8 cellular contexts compared by ENCODE assay signal in genomic region chr14:61322011-61322798, GRCh38. TPM values are rescaled to one million over a fixed set of nuclear protein-coding genes. Genes with fewer than 3 reads are reported as not detected.
DNase-seq lines count a peak whose midpoint lies in the region; ATAC-seq and TF ChIP-seq lines count a peak whose summit lies in the region.

No MANE protein-coding gene starts in this region.

- H3K4me1 ChIP-seq in HCT116 (ENCODE audit: control insufficient read depth in 1 of 2, insufficient read depth in 2 of 2, low read length in 2 of 2): peaks cover 10 to 32% of the 10 kb centered on the region in 2 experiments; a peak in 3 of 4 replicates
- peaks cover 0 to 54% (median 4%) of the 10 kb centered on the region in 3 donors for H3K4me1 ChIP-seq in esophagus squamous epithelium
- H3K4me1 ChIP-seq in neuronal stem cell (ENCODE audit: control insufficient read depth in 2 of 2, insufficient read depth in 1 of 2, low read depth in 1 of 2, low read length in 2 of 2): peaks cover 0 to 3% of the 10 kb centered on the region in 2 donors

- RAD21 ChIA-PET in HCT116 (lab: Charles Lee; ENCODE audit: low non-redundant PET in 1 of 2, low total read pairs in 2 of 2, uncharacterized antibody in 2 of 2, unreplicated experiment in 2 of 2): no interaction called here

- peaks cover 18% of the 10 kb centered on the region for H3K27me3 ChIP-seq in BJ (ENCODE audit: control insufficient read depth, insufficient read depth, low read length)
- no peaks in the 10 kb centered on the region for H3K27me3 ChIP-seq in HCT116 (ENCODE audit: insufficient read depth, low read length)
- peaks cover 0 to 21% (median 0%) of the 10 kb centered on the region in 4 donors for H3K27me3 ChIP-seq in esophagus squamous epithelium
- peaks cover 7 to 54% (median 29%) of the 10 kb centered on the region in 3 experiments for H3K27me3 ChIP-seq in neuronal stem cell (ENCODE audit: control insufficient read depth in 3 of 3, insufficient read depth in 3 of 3, low read depth in 1 of 3, low read length in 3 of 3)

- H3K36me3 ChIP-seq in BJ (ENCODE audit: control insufficient read depth, insufficient read depth, low read length) (no peaks in the 10 kb centered on the region), HCT116 (ENCODE audit: control insufficient read depth in 1 of 2, insufficient read depth in 2 of 2, low read length in 2 of 2) (no peaks in the 10 kb centered on the region), esophagus squamous epithelium (no peaks in the 10 kb centered on the region), neuronal stem cell (replicated peaks in 1 of 2; ENCODE audit: control insufficient read depth in 2 of 2, insufficient read depth in 2 of 2, low read length in 2 of 2) (no peaks in the 10 kb centered on the region)

- no peak overlapping the region for H4K91ac ChIP-seq in neuronal stem cell (ENCODE audit: low read depth, low read length, poor library complexity)

- no peak overlapping the region for H2BK5ac ChIP-seq in neuronal stem cell (ENCODE audit: low read length)

- peak overlapping the region; percentile 50 for H3K27ac ChIP-seq in HCT116 (ENCODE audit: low read depth, low read length)
- H3K27ac ChIP-seq in esophagus squamous epithelium: peak overlapping the region; percentile 90 to 96 (median 94)
- no peak overlapping the region for H3K27ac ChIP-seq in neuronal stem cell (replicated peaks; ENCODE audit: low read length)

- H4K20me1 ChIP-seq in HCT116 (ENCODE audit: insufficient read depth): no peaks in the 10 kb centered on the region

- no peak overlapping the region for H2BK120ac ChIP-seq in neuronal stem cell (ENCODE audit: low read depth, low read length)

- peak overlapping the region; percentile 90 for H2BK15ac ChIP-seq in neuronal stem cell (ENCODE audit: low read length)

- CTCF ChIA-PET in BJ (lab: Yijun Ruan, JAX) (interaction anchor here (0.6 to 1.1 kb wide), 3 partner anchors 12 to 1094 kb away, joined by 3 read pairs; no protein-coding TSS in a partner anchor), HCT116 (lab: Charles Lee) (interaction anchor here (0.8 to 1.0 kb wide), 2 partner anchors 26 to 139 kb away, joined by 3 read pairs; no protein-coding TSS in a partner anchor)

- H3K14ac ChIP-seq in neuronal stem cell (ENCODE audit: low read length): no peak overlapping the region

- POLR2A ChIA-PET in BJ (lab: Charles Lee): no interaction called here
- POLR2A ChIA-PET in HCT116 (lab: Charles Lee): interaction anchor here (0.7 kb wide), 1 partner anchor 477 kb away, joined by 3 read pairs; no protein-coding TSS in a partner anchor

- peaks cover 9% of the 10 kb centered on the region for H3K79me2 ChIP-seq in HCT116 (ENCODE audit: insufficient read depth, low read length)

- no peak overlapping the region for H3K4ac ChIP-seq in neuronal stem cell (ENCODE audit: low read length)

- no peak overlapping the region for H2AK5ac ChIP-seq in neuronal stem cell (ENCODE audit: low read depth, low read length)

- TF ChIP-seq CTCF in BJ (IDR thresholded peaks at IDR 0.05; ENCODE audit: insufficient read depth, low read depth, low read length): no peak
- no peak for TF ChIP-seq CTCF in HCT116 (IDR thresholded peaks at IDR 0.05 in 2 of 3, conservative IDR thresholded peaks at IDR 0.05 in 1 of 3; ENCODE audit: borderline replicate concordance in 1 of 3, insufficient read depth in 1 of 3, low read depth in 2 of 3, low read length in 2 of 3)
- no peak for TF ChIP-seq CTCF in esophagus squamous epithelium (IDR thresholded peaks at IDR 0.05)

- H3K9me3 ChIP-seq in HCT116 (ENCODE audit: control insufficient read depth in 1 of 2, insufficient read depth in 1 of 2, low read depth in 1 of 2, low read length in 2 of 2): no peaks in the 10 kb centered on the region; a peak in 1 of 4 replicates
- no peaks in the 10 kb centered on the region for H3K9me3 ChIP-seq in esophagus squamous epithelium
- no peaks in the 10 kb centered on the region for H3K9me3 ChIP-seq in neuronal stem cell (replicated peaks in 1 of 2; ENCODE audit: control insufficient read depth in 2 of 2, insufficient read depth in 1 of 2, low read depth in 1 of 2, low read length in 2 of 2)

- 1 to 9% methylated on average over 11 to 20 of the region's 63 CpGs for WGBS in esophagus squamous epithelium, 2 donors
- no CpG with 5 or more reads among the region's 63 CpGs for WGBS in neuronal stem cell (ENCODE audit: extremely low coverage in 2 of 2, insufficient read length in 2 of 2, insufficient replicate concordance in 1 of 2), 2 donors

- peak overlapping the region; percentile 70 for H3K23ac ChIP-seq in neuronal stem cell (ENCODE audit: low read depth, low read length, poor library complexity)

- H2AFZ ChIP-seq in HCT116 (ENCODE audit: low read depth, low read length, poor library complexity, severe bottlenecking) (peak overlapping the region; percentile 74), neuronal stem cell (ENCODE audit: low read length) (peak overlapping the region; percentile 84)

- H3K4me3 ChIP-seq in BJ (ENCODE audit: low read depth, low read length): peak overlapping the region; percentile 42; the same call in 1 of the 2 replicates
- peak overlapping the region; percentile 70 to 80 for H3K4me3 ChIP-seq in HCT116 (replicated peaks in 1 of 2; ENCODE audit: low read depth in 1 of 2, low read length in 2 of 2)
- H3K4me3 ChIP-seq in esophagus squamous epithelium: peak overlapping the region; percentile 66 to 86 (median 81)
- H3K4me3 ChIP-seq in neuronal stem cell (ENCODE audit: low read length in 2 of 2): peak overlapping the region in 1 of 2 donors; percentile 88

- intact Hi-C loops in HCT116 (cut with micrococcal nuclease) (no loop called here), esophagus squamous epithelium (cut with DNase I) (no loop called here)

- peak overlapping the region; percentile 70 for H3K9ac ChIP-seq in HCT116 (ENCODE audit: low read length)
- H3K9ac ChIP-seq in neuronal stem cell (ENCODE audit: low read depth, low read length, poor library complexity): peak overlapping the region; percentile 66

- H3K79me1 ChIP-seq in neuronal stem cell (ENCODE audit: low read depth, low read length): no peaks in the 10 kb centered on the region

- no peak for TF ChIP-seq POLR2A in HCT116 (IDR thresholded peaks at IDR 0.05; ENCODE audit: borderline replicate concordance, extremely low read depth, insufficient read depth, insufficient read length)
- TF ChIP-seq POLR2A in esophagus squamous epithelium (IDR thresholded peaks at IDR 0.05): peak in 1 of 4 donors; percentile 37

- H2BK12ac ChIP-seq in neuronal stem cell (ENCODE audit: low read length): no peak overlapping the region

- no peaks in the 10 kb centered on the region for H3K9me2 ChIP-seq in HCT116 (ENCODE audit: insufficient read depth)

- no peak overlapping the region for H4K8ac ChIP-seq in neuronal stem cell (ENCODE audit: low read depth, low read length)

- TF ChIP-seq RAD21 in HCT116 (IDR thresholded peaks at IDR 0.05; ENCODE audit: low read depth): no peak

- DNase-seq in BJ (ENCODE audit: low read depth) (no peak), HCT116 (ENCODE audit: low read depth, low spot score) (no peak), esophagus squamous epithelium (lab: John Stamatoyannopoulos, UW) (no peak), neuronal stem cell (ENCODE audit: low spot score) (no peak), SK-N-DZ (ENCODE audit: low spot score) (no peak), medulla oblongata (ENCODE audit: extremely low spot score) (no peak)
- DNase-seq in activated CD4-positive, alpha-beta T cell treated with anti-CD3 and anti-CD28 coated beads, Interleukin-2, amount 50 U/mL, for 1 hour: peak; percentile 45

- peak overlapping the region; percentile 96 for H3K4me2 ChIP-seq in HCT116 (ENCODE audit: low read length)
- peak overlapping the region; percentile 82 for H3K4me2 ChIP-seq in neuronal stem cell (ENCODE audit: insufficient read depth, low read length, poor library complexity, severe bottlenecking)

- ATAC-seq in HCT116 (peak; percentile 54), GM18907 (IDR thresholded peaks at IDR 0.05; ENCODE audit: unreplicated experiment) (no peak)

- peak overlapping the region; percentile 93 for H3K18ac ChIP-seq in neuronal stem cell (ENCODE audit: low read length)

- no TSS peak for BruUV-seq in HCT116 (replicated peaks; lab: Mats Ljungman, UMichigan)

TF ChIP-seq in HCT116, 20 proteins besides CTCF, POLR2A, EP300 and RAD21:
- no peak for TF ChIP-seq CEBPB (IDR thresholded peaks at IDR 0.05; ENCODE audit: low read depth)
- 0 out of 2 replicates have a peak, but pooled peaks have one; percentile 21 for TF ChIP-seq ZFX (IDR thresholded peaks at IDR 0.05)
- peak; percentile 75; the same call in 1 of the 2 replicates for TF ChIP-seq SIN3A (IDR thresholded peaks at IDR 0.05; ENCODE audit: low read depth)

RNA-seq across cellular contexts. Expression of gene PRKCH, which starts 0.8 kb away (rescaled TPM):
- 1.1 and 2.0 TPM in 2 replicates for polyA plus RNA-seq in BJ (2011; rRNA removed)
- polyA minus RNA-seq in BJ (2011; rRNA and poly(A)+ RNA removed): 0.98 and 1.3 TPM in 2 replicates
- total RNA-seq in HCT116 (2021; ENCODE audit: unreplicated experiment) (16.6 TPM), esophagus squamous epithelium (10 to 100 TPM; 34.5 to 51.3 (median 45.0) TPM)
- 17.4 and 17.7 TPM in 2 replicates for polyA plus RNA-seq in HCT116 (2012)
- 0.99 TPM for polyA plus RNA-seq in neuronal stem cell (2013, experiment 1 of 2)
- 1.2 TPM for polyA plus RNA-seq in neuronal stem cell (2013, experiment 2 of 2)
- polyA plus RNA-seq in SK-N-DZ (2014; cell fraction: cytosol; rRNA removed): 0.25 and 0.28 TPM in 2 replicates
- polyA plus RNA-seq in SK-N-DZ (2014; cell fraction: nucleus; rRNA removed): 3.3 TPM in 1 of 2 replicates, not detected in the other

RNA-seq across cellular contexts. Expression of gene TMEM30B, which starts 41.1 kb away (rescaled TPM):
- 0.06 and 0.32 TPM in 2 replicates for polyA plus RNA-seq in BJ (2011; rRNA removed)
- 0.05 and 0.14 TPM in 2 replicates for polyA minus RNA-seq in BJ (2011; rRNA and poly(A)+ RNA removed)
- total RNA-seq in HCT116 (2021; ENCODE audit: unreplicated experiment): 0.12 TPM
- polyA plus RNA-seq in HCT116 (2012): not detected in 2 replicates
- 10 to 100 TPM; 18.5 to 35.9 (median 26.3) TPM for total RNA-seq in esophagus squamous epithelium
- 0.03 TPM for polyA plus RNA-seq in neuronal stem cell (2013, experiment 1 of 2)
- polyA plus RNA-seq in neuronal stem cell (2013, experiment 2 of 2): 0.06 TPM
- not detected in 2 replicates for polyA plus RNA-seq in SK-N-DZ (2014; cell fraction: cytosol; rRNA removed)
- not detected in 2 replicates for polyA plus RNA-seq in SK-N-DZ (2014; cell fraction: nucleus; rRNA removed)

Comparison
In these comparisons a context has a peak if more than half of its experiments do, and no peak if none do; other contexts are left out.
1. RNA of gene TMEM30B, which starts 41.1 kb away (total RNA-seq): 18.5 to 35.9 TPM in esophagus squamous epithelium; 0.12 TPM in HCT116 (single experiment); every median in the first group is over 10 times any median in the second.